Comparison of ENCODE assay signal across 8 cellular contexts in the genomic region with DNA sequence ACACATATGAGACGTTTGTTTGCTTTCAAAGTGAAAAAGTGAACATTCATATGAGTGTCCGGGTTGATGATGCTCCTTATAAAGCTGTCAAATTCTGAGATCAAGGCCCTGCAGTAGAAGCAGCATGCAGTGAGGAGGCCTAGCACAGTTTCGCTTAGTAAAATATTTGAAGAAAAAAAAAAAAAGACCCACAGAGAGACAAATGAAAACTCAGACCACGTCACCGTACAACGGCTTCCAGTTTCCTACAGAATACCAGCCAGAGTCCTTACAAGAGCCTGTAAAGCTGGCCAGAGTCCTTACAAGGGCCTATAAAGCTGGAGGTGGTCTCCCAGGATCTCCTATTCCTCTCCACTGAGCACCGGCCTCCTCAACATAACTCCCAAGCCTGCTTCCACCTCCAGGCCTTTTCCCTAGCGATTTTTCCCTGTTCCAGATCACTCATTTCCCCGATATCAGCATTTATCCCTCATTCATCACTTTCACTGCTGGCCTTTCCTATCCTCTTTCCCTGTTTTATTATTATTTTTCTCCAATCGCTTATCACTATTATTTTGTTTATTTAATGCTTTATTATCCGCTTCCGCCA. TPM values are rescaled to one million over a fixed set of nuclear protein-coding genes. Genes with fewer than 3 reads are reported as not detected.
DNase-seq lines count a peak whose midpoint lies in the region; ATAC-seq and TF ChIP-seq lines count a peak whose summit lies in the region.

No MANE protein-coding gene starts in this region.

- H3K4me1 ChIP-seq in Loucy (ENCODE audit: insufficient read depth, low read length, poor library complexity, severe bottlenecking) = peaks cover 40% of the 10 kb centered on the region
- peaks cover 2 to 3% of the 10 kb centered on the region in 2 donors for H3K4me1 ChIP-seq in aorta (ENCODE audit: control insufficient read depth in 1 of 2, insufficient read depth in 2 of 2, low read length in 2 of 2)

- H3K4me2 ChIP-seq in Loucy (ENCODE audit: low read depth, low read length, poor library complexity, severe bottlenecking) = peak overlapping the region; percentile 86

- no peaks in the 10 kb centered on the region for H3K9me3 ChIP-seq in Loucy (ENCODE audit: insufficient read depth, low read depth, low read length)
- no peaks in the 10 kb centered on the region for H3K9me3 ChIP-seq in WERI-Rb-1 (ENCODE audit: severe bottlenecking)
- no peaks in the 10 kb centered on the region for H3K9me3 ChIP-seq in aorta (ENCODE audit: control insufficient read depth, low read length)

- DNase-seq in SIG-M5 treated with dmso at 0.1 percent for 504 hours (lab: John Stamatoyannopoulos, UW; ENCODE audit: unreplicated experiment) = peak; percentile 40
- DNase-seq in SIG-M5 (lab: John Stamatoyannopoulos, UW) = no peak
- peak; percentile 54 for DNase-seq in WERI-Rb-1
- DNase-seq in epithelial cell of esophagus (ENCODE audit: low read depth) = no peak
- DNase-seq in natural killer cell treated with Interleukin-12 subunit alpha and Interleukin-12 subunit beta and Interleukin-15 and Interleukin-18, amount 100 ng/mL, for 72 hours (ENCODE audit: low spot score) = no peak
- DNase-seq in aorta = no peak

- H3K36me3 Mint-ChIP-seq in natural killer cell treated with Interleukin-12 subunit alpha and Interleukin-12 subunit beta and Interleukin-15 and Interleukin-18, amount 100 ng/mL, for 72 hours = peaks cover 6% of the 10 kb centered on the region

- peaks cover 54 to 65% of the 10 kb centered on the region in 2 donors for H3K4me1 Mint-ChIP-seq in natural killer cell treated with Interleukin-12 subunit alpha and Interleukin-12 subunit beta and Interleukin-15 and Interleukin-18, amount 100 ng/mL, for 72 hours (ENCODE audit: low read depth in 2 of 2)

- peaks cover 25% of the 10 kb centered on the region for H3F3A ChIP-seq in Loucy (ENCODE audit: low read depth)

- H3K27ac ChIP-seq in WERI-Rb-1 (peak overlapping the region; percentile 82), aorta (ENCODE audit: low read depth in 1 of 2, low read length in 2 of 2) (peak overlapping the region; percentile 87 to 98)

- TF ChIP-seq CTCF in Loucy (conservative IDR thresholded peaks at IDR 0.05; ENCODE audit: low read length) = no peak
- TF ChIP-seq CTCF in WERI-Rb-1 (IDR thresholded peaks at IDR 0.05; ENCODE audit: low read depth, low read length) = no peak
- no peak for TF ChIP-seq CTCF in epithelial cell of esophagus (IDR thresholded peaks at IDR 0.05; ENCODE audit: insufficient read depth, low read depth, low read length, missing control alignments)

- ATAC-seq in natural killer cell treated with Interleukin-12 subunit alpha and Interleukin-12 subunit beta and Interleukin-15 and Interleukin-18, amount 100 ng/mL, for 72 hours = peak in 1 of 2 donors; percentile 5
- ATAC-seq in aorta (ENCODE audit: low FRiP score) (peak; percentile 3), HG03095 (IDR thresholded peaks at IDR 0.05; ENCODE audit: unreplicated experiment) (no peak)

- peak overlapping the region; percentile 94 to 97 for H3K27ac Mint-ChIP-seq in natural killer cell treated with Interleukin-12 subunit alpha and Interleukin-12 subunit beta and Interleukin-15 and Interleukin-18, amount 100 ng/mL, for 72 hours

- no peaks in the 10 kb centered on the region for H3K9me3 Mint-ChIP-seq in natural killer cell treated with Interleukin-12 subunit alpha and Interleukin-12 subunit beta and Interleukin-15 and Interleukin-18, amount 100 ng/mL, for 72 hours

- H3K27me3 ChIP-seq in Loucy (ENCODE audit: insufficient read depth, low read length, poor library complexity, severe bottlenecking) = no peaks in the 10 kb centered on the region
- H3K27me3 ChIP-seq in WERI-Rb-1 (ENCODE audit: insufficient read depth, low read depth, severe bottlenecking) = no peaks in the 10 kb centered on the region
- H3K27me3 ChIP-seq in aorta (ENCODE audit: control insufficient read depth in 1 of 2, insufficient read depth in 2 of 2, low read length in 1 of 2) = no peaks in the 10 kb centered on the region

- H4K20me1 ChIP-seq in Loucy (ENCODE audit: insufficient read depth, low read length, poor library complexity, severe bottlenecking) = peaks cover 14% of the 10 kb centered on the region

- intact Hi-C loops in aorta (cut with DNase I) = loop anchor here in 1 of 2 donors (1.0 kb wide), 3 partner anchors 15 to 32 kb away; no protein-coding TSS in a partner anchor

- H3K4me3 Mint-ChIP-seq in natural killer cell treated with Interleukin-12 subunit alpha and Interleukin-12 subunit beta and Interleukin-15 and Interleukin-18, amount 100 ng/mL, for 72 hours = peak overlapping the region; percentile 92

- peak overlapping the region; percentile 79 for H2AFZ ChIP-seq in Loucy (ENCODE audit: low read length)

- H3K36me3 ChIP-seq in Loucy (ENCODE audit: insufficient read depth, low read length) (no peaks in the 10 kb centered on the region), WERI-Rb-1 (no peaks in the 10 kb centered on the region), aorta (ENCODE audit: control insufficient read depth in 1 of 2, insufficient read depth in 2 of 2, low read length in 1 of 2) (no peaks in the 10 kb centered on the region)

- peak overlapping the region; percentile 95 for H3K9ac ChIP-seq in Loucy (ENCODE audit: low read depth, low read length, poor library complexity, severe bottlenecking)

- no peaks in the 10 kb centered on the region for H3K27me3 Mint-ChIP-seq in natural killer cell treated with Interleukin-12 subunit alpha and Interleukin-12 subunit beta and Interleukin-15 and Interleukin-18, amount 100 ng/mL, for 72 hours

- 1 to 2% methylated on average over 12 of the region's 12 CpGs for WGBS in aorta, 2 donors

- H3K4me3 ChIP-seq in Loucy (ENCODE audit: low read length, poor library complexity, severe bottlenecking) = peak overlapping the region; percentile 87
- peak overlapping the region; percentile 96 for H3K4me3 ChIP-seq in WERI-Rb-1 (ENCODE audit: low read depth, low read length)
- H3K4me3 ChIP-seq in epithelial cell of esophagus (ENCODE audit: low read length) = peak overlapping the region; percentile 63
- H3K4me3 ChIP-seq in aorta (ENCODE audit: low read length in 2 of 2) = peak overlapping the region; percentile 63 to 79

- no peaks in the 10 kb centered on the region for H3K9me2 ChIP-seq in Loucy (replicated peaks; ENCODE audit: low read depth, low read length)

- H3K79me2 ChIP-seq in Loucy (ENCODE audit: insufficient read depth, low read length) = peaks cover 35% of the 10 kb centered on the region

RNA-seq across cellular contexts. Expression of gene HMGN4, which starts 1.5 kb away (rescaled TPM):
- total RNA-seq in natural killer cell treated with Interleukin-12 subunit alpha and Interleukin-12 subunit beta and Interleukin-15 and Interleukin-18, amount 100 ng/mL, for 72 hours = 10 to 100 TPM; 79.8 to 91.9 TPM
- total RNA-seq in aorta = 10 to 100 TPM; 48.4 to 69.0 TPM
- 10 to 100 TPM; 36.4 to 43.8 TPM for polyA plus RNA-seq in aorta

RNA-seq across cellular contexts. Expression of gene BTN1A1, which starts 36.6 kb away (rescaled TPM):
- not detected for total RNA-seq in natural killer cell treated with Interleukin-12 subunit alpha and Interleukin-12 subunit beta and Interleukin-15 and Interleukin-18, amount 100 ng/mL, for 72 hours
- not detected for total RNA-seq in aorta
- not detected for polyA plus RNA-seq in aorta

Comparison
In these comparisons a context has a peak if more than half of its experiments do, and no peak if none do; other contexts are left out.
1. DNase-seq: peak in SIG-M5 treated with dmso at 0.1 percent for 504 hours (single experiment) and WERI-Rb-1 (single experiment); none in SIG-M5 (single experiment), epithelial cell of esophagus (single experiment), natural killer cell treated with Interleukin-12 subunit alpha and Interleukin-12 subunit beta and Interleukin-15 and Interleukin-18, amount 100 ng/mL, for 72 hours (single experiment) and aorta (0 of 2).
2. Peak in every context shown above with its lines, with median percentiles within 50 percentile points of each other: H3K4me3 ChIP-seq.